Comparison of ENCODE assay signal across 1 cellular context in the genomic region with DNA sequence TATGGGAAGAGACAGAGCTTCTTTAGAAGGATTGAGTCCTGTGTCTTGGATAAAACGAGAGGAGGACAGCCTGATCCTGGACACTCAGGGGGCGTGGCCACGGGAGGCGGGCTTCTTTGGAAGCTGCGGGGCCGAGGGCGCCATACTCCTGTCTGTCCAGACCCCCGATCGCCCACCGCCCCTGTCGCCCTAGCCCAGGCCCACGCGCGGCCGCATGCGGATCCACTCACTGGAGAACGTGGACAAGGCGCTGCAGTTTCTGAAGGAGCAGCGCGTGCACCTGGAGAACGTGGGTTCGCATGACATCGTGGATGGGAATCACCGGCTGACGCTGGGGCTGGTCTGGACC.
TF ChIP-seq lines count a peak whose summit lies in the region.

No MANE protein-coding gene starts in this region.

TF ChIP-seq in K562, 482 proteins besides CTCF, POLR2A, EP300 and RAD21 (continued from another document):
- TF ChIP-seq, protein P1, sequence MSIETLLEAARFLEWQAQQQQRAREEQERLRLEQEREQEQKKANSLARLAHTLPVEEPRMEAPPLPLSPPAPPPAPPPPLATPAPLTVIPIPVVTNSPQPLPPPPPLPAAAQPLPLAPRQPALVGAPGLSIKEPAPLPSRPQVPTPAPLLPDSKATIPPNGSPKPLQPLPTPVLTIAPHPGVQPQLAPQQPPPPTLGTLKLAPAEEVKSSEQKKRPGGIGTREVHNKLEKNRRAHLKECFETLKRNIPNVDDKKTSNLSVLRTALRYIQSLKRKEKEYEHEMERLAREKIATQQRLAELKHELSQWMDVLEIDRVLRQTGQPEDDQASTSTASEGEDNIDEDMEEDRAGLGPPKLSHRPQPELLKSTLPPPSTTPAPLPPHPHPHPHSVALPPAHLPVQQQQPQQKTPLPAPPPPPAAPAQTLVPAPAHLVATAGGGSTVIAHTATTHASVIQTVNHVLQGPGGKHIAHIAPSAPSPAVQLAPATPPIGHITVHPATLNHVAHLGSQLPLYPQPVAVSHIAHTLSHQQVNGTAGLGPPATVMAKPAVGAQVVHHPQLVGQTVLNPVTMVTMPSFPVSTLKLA (conservative IDR thresholded peaks at IDR 0.05), result peak; percentile 20 to 56; a peak in 1 of 4 replicates
- TF ChIP-seq, protein P2, sequence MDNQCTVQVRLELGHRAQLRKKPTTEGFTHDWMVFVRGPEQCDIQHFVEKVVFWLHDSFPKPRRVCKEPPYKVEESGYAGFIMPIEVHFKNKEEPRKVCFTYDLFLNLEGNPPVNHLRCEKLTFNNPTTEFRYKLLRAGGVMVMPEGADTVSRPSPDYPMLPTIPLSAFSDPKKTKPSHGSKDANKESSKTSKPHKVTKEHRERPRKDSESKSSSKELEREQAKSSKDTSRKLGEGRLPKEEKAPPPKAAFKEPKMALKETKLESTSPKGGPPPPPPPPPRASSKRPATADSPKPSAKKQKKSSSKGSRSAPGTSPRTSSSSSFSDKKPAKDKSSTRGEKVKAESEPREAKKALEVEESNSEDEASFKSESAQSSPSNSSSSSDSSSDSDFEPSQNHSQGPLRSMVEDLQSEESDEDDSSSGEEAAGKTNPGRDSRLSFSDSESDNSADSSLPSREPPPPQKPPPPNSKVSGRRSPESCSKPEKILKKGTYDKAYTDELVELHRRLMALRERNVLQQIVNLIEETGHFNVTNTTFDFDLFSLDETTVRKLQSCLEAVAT (IDR thresholded peaks at IDR 0.05), result no peak
- TF ChIP-seq ZNF507 (tag; conservative IDR thresholded peaks at IDR 0.05) (no peak), ATF7 (IDR thresholded peaks at IDR 0.05) (no peak), RBM39 (optimal IDR thresholded peaks at IDR 0.05; ENCODE audit: low read depth, low read length) (no peak), FUS (optimal IDR thresholded peaks at IDR 0.05; ENCODE audit: low read depth, low read length) (no peak), SMARCB1 (IDR thresholded peaks at IDR 0.05; ENCODE audit: insufficient read length, low read depth) (no peak), SRF (CRISPR knock-in tag; IDR thresholded peaks at IDR 0.05) (no peak), MEIS2 (IDR thresholded peaks at IDR 0.05; ENCODE audit: partially characterized antibody) (no peak), GATAD2A (IDR thresholded peaks at IDR 0.05) (0 out of 2 replicates have a peak, but pooled peaks have one; percentile 20), ZNF41 (CRISPR knock-in tag; conservative IDR thresholded peaks at IDR 0.05) (no peak), ZC3H8 (IDR thresholded peaks at IDR 0.05) (no peak), NUFIP1 (IDR thresholded peaks at IDR 0.05; ENCODE audit: partially characterized antibody) (no peak), MYBL2 (IDR thresholded peaks at IDR 0.05; ENCODE audit: low read depth) (no peak), MYBL2 (CRISPR knock-in tag; IDR thresholded peaks at IDR 0.05; ENCODE audit: borderline replicate concordance) (no peak), CAMTA2 (CRISPR knock-in tag; conservative IDR thresholded peaks at IDR 0.05) (no peak), ESRRA (IDR thresholded peaks at IDR 0.05; ENCODE audit: borderline replicate concordance, low read depth) (no peak), NFXL1 (CRISPR knock-in tag; IDR thresholded peaks at IDR 0.05) (no peak), POLR3G (IDR thresholded peaks at IDR 0.05; ENCODE audit: extremely low read depth, insufficient read length, insufficient replicate concordance) (no peak), ZNF695 (CRISPR knock-in tag; IDR thresholded peaks at IDR 0.05) (no peak)
- TF ChIP-seq, protein P3, sequence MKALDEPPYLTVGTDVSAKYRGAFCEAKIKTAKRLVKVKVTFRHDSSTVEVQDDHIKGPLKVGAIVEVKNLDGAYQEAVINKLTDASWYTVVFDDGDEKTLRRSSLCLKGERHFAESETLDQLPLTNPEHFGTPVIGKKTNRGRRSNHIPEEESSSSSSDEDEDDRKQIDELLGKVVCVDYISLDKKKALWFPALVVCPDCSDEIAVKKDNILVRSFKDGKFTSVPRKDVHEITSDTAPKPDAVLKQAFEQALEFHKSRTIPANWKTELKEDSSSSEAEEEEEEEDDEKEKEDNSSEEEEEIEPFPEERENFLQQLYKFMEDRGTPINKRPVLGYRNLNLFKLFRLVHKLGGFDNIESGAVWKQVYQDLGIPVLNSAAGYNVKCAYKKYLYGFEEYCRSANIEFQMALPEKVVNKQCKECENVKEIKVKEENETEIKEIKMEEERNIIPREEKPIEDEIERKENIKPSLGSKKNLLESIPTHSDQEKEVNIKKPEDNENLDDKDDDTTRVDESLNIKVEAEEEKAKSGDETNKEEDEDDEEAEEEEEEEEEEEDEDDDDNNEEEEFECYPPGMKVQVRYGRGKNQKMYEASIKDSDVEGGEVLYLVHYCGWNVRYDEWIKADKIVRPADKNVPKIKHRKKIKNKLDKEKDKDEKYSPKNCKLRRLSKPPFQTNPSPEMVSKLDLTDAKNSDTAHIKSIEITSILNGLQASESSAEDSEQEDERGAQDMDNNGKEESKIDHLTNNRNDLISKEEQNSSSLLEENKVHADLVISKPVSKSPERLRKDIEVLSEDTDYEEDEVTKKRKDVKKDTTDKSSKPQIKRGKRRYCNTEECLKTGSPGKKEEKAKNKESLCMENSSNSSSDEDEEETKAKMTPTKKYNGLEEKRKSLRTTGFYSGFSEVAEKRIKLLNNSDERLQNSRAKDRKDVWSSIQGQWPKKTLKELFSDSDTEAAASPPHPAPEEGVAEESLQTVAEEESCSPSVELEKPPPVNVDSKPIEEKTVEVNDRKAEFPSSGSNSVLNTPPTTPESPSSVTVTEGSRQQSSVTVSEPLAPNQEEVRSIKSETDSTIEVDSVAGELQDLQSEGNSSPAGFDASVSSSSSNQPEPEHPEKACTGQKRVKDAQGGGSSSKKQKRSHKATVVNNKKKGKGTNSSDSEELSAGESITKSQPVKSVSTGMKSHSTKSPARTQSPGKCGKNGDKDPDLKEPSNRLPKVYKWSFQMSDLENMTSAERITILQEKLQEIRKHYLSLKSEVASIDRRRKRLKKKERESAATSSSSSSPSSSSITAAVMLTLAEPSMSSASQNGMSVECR (CRISPR knock-in tag; IDR thresholded peaks at IDR 0.05), result no peak
- TF ChIP-seq, protein P4, sequence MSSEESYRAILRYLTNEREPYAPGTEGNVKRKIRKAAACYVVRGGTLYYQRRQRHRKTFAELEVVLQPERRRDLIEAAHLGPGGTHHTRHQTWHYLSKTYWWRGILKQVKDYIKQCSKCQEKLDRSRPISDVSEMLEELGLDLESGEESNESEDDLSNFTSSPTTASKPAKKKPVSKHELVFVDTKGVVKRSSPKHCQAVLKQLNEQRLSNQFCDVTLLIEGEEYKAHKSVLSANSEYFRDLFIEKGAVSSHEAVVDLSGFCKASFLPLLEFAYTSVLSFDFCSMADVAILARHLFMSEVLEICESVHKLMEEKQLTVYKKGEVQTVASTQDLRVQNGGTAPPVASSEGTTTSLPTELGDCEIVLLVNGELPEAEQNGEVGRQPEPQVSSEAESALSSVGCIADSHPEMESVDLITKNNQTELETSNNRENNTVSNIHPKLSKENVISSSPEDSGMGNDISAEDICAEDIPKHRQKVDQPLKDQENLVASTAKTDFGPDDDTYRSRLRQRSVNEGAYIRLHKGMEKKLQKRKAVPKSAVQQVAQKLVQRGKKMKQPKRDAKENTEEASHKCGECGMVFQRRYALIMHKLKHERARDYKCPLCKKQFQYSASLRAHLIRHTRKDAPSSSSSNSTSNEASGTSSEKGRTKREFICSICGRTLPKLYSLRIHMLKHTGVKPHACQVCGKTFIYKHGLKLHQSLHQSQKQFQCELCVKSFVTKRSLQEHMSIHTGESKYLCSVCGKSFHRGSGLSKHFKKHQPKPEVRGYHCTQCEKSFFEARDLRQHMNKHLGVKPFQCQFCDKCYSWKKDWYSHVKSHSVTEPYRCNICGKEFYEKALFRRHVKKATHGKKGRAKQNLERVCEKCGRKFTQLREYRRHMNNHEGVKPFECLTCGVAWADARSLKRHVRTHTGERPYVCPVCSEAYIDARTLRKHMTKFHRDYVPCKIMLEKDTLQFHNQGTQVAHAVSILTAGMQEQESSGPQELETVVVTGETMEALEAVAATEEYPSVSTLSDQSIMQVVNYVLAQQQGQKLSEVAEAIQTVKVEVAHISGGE (CRISPR knock-in tag; IDR thresholded peaks at IDR 0.05), result no peak
- TF ChIP-seq, protein P5, sequence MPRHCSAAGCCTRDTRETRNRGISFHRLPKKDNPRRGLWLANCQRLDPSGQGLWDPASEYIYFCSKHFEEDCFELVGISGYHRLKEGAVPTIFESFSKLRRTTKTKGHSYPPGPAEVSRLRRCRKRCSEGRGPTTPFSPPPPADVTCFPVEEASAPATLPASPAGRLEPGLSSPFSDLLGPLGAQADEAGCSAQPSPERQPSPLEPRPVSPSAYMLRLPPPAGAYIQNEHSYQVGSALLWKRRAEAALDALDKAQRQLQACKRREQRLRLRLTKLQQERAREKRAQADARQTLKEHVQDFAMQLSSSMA (CRISPR knock-in tag; IDR thresholded peaks at IDR 0.05), result no peak
- TF ChIP-seq, protein P6, sequence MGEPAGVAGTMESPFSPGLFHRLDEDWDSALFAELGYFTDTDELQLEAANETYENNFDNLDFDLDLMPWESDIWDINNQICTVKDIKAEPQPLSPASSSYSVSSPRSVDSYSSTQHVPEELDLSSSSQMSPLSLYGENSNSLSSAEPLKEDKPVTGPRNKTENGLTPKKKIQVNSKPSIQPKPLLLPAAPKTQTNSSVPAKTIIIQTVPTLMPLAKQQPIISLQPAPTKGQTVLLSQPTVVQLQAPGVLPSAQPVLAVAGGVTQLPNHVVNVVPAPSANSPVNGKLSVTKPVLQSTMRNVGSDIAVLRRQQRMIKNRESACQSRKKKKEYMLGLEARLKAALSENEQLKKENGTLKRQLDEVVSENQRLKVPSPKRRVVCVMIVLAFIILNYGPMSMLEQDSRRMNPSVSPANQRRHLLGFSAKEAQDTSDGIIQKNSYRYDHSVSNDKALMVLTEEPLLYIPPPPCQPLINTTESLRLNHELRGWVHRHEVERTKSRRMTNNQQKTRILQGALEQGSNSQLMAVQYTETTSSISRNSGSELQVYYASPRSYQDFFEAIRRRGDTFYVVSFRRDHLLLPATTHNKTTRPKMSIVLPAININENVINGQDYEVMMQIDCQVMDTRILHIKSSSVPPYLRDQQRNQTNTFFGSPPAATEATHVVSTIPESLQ (CRISPR knock-in tag; IDR thresholded peaks at IDR 0.05), result no peak
- TF ChIP-seq, protein P7, sequence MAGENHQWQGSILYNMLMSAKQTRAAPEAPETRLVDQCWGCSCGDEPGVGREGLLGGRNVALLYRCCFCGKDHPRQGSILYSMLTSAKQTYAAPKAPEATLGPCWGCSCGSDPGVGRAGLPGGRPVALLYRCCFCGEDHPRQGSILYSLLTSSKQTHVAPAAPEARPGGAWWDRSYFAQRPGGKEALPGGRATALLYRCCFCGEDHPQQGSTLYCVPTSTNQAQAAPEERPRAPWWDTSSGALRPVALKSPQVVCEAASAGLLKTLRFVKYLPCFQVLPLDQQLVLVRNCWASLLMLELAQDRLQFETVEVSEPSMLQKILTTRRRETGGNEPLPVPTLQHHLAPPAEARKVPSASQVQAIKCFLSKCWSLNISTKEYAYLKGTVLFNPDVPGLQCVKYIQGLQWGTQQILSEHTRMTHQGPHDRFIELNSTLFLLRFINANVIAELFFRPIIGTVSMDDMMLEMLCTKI (IDR thresholded peaks at IDR 0.05; ENCODE audit: partially characterized antibody), result no peak
